16 cellular contexts compared by ENCODE assay signal in genomic region chr13:91123456-91124127, GRCh38.
DNase-seq lines count a peak whose midpoint lies in the region; ATAC-seq, FAIRE-seq and TF ChIP-seq lines count a peak whose summit lies in the region.
"Had no signal": no experiment of that assay in that cellular context is flagged by ENCODE, and none has a peak within 500 bp of the region (broad histone marks: within the 10 kb centered on the region; RNA-seq: fewer than 3 reads in every experiment).

No MANE protein-coding gene starts in this region.

- H3K27me3 ChIP-seq in vagina = no peaks in the 10 kb centered on the region
- H3K27me3 ChIP-seq in heart right ventricle = no peaks in the 10 kb centered on the region

- TF ChIP-seq CTCF in D721Med (IDR thresholded peaks at IDR 0.05; ENCODE audit: insufficient read depth, missing control alignments) (no peak), endothelial cell (IDR thresholded peaks at IDR 0.05; ENCODE audit: unreplicated experiment) (no peak), vagina (IDR thresholded peaks at IDR 0.05) (no peak), heart right ventricle (IDR thresholded peaks at IDR 0.05) (no peak)

- ATAC-seq in GM21619 (IDR thresholded peaks at IDR 0.05; ENCODE audit: unreplicated experiment) = peak; percentile 59
- peak; percentile 39 for ATAC-seq in HG03520 (IDR thresholded peaks at IDR 0.05; ENCODE audit: unreplicated experiment)
- no peak for ATAC-seq in heart right ventricle
- ATAC-seq: A549 had no signal

- H3K36me3 ChIP-seq in vagina = no peaks in the 10 kb centered on the region
- no peaks in the 10 kb centered on the region for H3K36me3 ChIP-seq in heart right ventricle

- no peaks in the 10 kb centered on the region for H3K9me3 Mint-ChIP-seq in endothelial cell (ENCODE audit: unreplicated experiment)

- no peaks in the 10 kb centered on the region for H3K27me3 Mint-ChIP-seq in endothelial cell (ENCODE audit: unreplicated experiment)

- H3K9me3 ChIP-seq in vagina (no peaks in the 10 kb centered on the region), heart right ventricle (no peaks in the 10 kb centered on the region)
- H3K9me3 ChIP-seq: A549, SK-N-SH had no signal

- H3K36me3 Mint-ChIP-seq in endothelial cell (ENCODE audit: low read depth, unreplicated experiment) = no peaks in the 10 kb centered on the region
- H3K36me3 Mint-ChIP-seq: activated naive CD8-positive, alpha-beta T cell had no signal

- FAIRE-seq in D721Med (lab: Jason Lieb, UNC) = peak; percentile 21
- FAIRE-seq: A549 had no signal

- no peak for TF ChIP-seq POLR2A in vagina (IDR thresholded peaks at IDR 0.05)

- 34 to 36% methylated on average over 5 of the region's 5 CpGs for WGBS in heart right ventricle, 2 donors

- intact Hi-C loops in vagina (cut with DNase I) = no loop called here
- intact Hi-C loops in heart right ventricle (cut with DNase I) = no loop called here

- no peak for DNase-seq in D721Med (ENCODE audit: insufficient read length, low spot score)
- DNase-seq in endothelial cell (ENCODE audit: low spot score) = peak; percentile 15
- DNase-seq in UCSD-AML1 (lab: John Stamatoyannopoulos, UW; ENCODE audit: unreplicated experiment) = no peak
- no peak for DNase-seq in amygdala (lab: John Stamatoyannopoulos, UW)
- DNase-seq in vagina (ENCODE audit: extremely low spot score in 2 of 2) = no peak
- DNase-seq in heart right ventricle = no peak
- DNase-seq: GOT3; mammary epithelial cell; NCI-H2107; SK-N-SH; stimulated activated CD8-positive, alpha-beta memory T cell treated with anti-CD3 and anti-CD28 coated beads, Interleukin-4, amount 100 ng/mL, for 48 hours had no signal

- peak overlapping the region; percentile 12 for H3K4me3 Mint-ChIP-seq in endothelial cell (ENCODE audit: unreplicated experiment)
- H3K4me3 Mint-ChIP-seq: activated naive CD8-positive, alpha-beta T cell had no signal

- H3K4me1 ChIP-seq in vagina = no peaks in the 10 kb centered on the region
- H3K4me1 ChIP-seq in heart right ventricle = no peaks in the 10 kb centered on the region
- H3K4me1 ChIP-seq: A549 had no signal

- H3K27ac Mint-ChIP-seq in endothelial cell (ENCODE audit: unreplicated experiment) = peak overlapping the region; percentile 95
- H3K27ac Mint-ChIP-seq: activated naive CD8-positive, alpha-beta T cell had no signal

- H3K27ac ChIP-seq in vagina (no peak overlapping the region), heart right ventricle (no peak overlapping the region)
- H3K27ac ChIP-seq: A549, VCaP had no signal

- H3K4me1 Mint-ChIP-seq in endothelial cell (ENCODE audit: unreplicated experiment) = peaks cover 21% of the 10 kb centered on the region

- no peak overlapping the region for H3K4me3 ChIP-seq in vagina
- no peak overlapping the region for H3K4me3 ChIP-seq in heart right ventricle
- H3K4me3 ChIP-seq: A549 had no signal

Comparison
In these comparisons a context has a peak if more than half of its experiments do, and no peak if none do; other contexts are left out.
1. ATAC-seq: peak in GM21619 (single experiment) and HG03520 (single experiment); none in heart right ventricle (0 of 8).